In the genomic region with DNA sequence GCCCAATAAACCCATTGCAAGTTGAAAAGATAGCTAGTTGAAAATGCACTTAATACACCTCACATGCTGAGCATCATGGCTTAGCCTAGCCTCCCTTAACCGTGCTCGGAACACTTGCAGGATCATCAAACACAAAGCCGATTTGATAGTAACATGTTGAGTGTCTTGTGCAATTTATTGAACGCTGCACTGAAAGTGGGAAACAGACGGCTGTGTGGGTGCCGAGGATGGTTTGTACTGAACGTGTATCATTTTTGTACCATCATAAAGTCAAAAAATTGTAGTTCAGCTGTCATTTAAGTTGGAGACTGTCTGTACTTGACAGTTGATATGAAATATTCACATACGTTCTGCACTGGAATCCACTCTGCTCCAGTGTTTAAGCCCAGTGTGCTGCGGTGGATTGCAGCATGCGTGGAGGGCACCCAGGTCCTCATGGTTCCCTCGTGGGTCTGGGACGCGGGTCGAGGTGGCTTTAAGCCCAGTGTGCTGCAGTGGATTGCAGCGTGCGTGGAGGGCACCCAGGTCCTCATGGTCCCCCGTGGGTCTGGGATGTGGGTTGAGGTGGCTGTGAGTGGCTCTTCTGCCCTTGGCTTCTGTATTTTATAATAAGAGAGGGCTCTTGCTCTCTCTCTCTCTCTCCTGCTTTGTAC, we compare ENCODE assay signal across 1 cellular context.
TF ChIP-seq lines count a peak whose summit lies in the region.

No MANE protein-coding gene starts in this region.

TF ChIP-seq in IMR-90, 13 proteins besides CTCF, POLR2A, EP300 and RAD21 (continued from another document):
- TF ChIP-seq, protein P1, sequence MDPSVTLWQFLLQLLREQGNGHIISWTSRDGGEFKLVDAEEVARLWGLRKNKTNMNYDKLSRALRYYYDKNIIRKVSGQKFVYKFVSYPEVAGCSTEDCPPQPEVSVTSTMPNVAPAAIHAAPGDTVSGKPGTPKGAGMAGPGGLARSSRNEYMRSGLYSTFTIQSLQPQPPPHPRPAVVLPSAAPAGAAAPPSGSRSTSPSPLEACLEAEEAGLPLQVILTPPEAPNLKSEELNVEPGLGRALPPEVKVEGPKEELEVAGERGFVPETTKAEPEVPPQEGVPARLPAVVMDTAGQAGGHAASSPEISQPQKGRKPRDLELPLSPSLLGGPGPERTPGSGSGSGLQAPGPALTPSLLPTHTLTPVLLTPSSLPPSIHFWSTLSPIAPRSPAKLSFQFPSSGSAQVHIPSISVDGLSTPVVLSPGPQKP (IDR thresholded peaks at IDR 0.05; ENCODE audit: borderline replicate concordance, low read depth, low read length) = no peak
- TF ChIP-seq BHLHE40 (IDR thresholded peaks at IDR 0.05; ENCODE audit: low read depth, low read length) (no peak), CHD1 (IDR thresholded peaks at IDR 0.05; ENCODE audit: low read depth, low read length) (no peak), FOS (IDR thresholded peaks at IDR 0.05; ENCODE audit: low read depth, low read length) (no peak), SMC3 (IDR thresholded peaks at IDR 0.05; ENCODE audit: low read depth, low read length) (no peak)
- TF ChIP-seq, protein P2, sequence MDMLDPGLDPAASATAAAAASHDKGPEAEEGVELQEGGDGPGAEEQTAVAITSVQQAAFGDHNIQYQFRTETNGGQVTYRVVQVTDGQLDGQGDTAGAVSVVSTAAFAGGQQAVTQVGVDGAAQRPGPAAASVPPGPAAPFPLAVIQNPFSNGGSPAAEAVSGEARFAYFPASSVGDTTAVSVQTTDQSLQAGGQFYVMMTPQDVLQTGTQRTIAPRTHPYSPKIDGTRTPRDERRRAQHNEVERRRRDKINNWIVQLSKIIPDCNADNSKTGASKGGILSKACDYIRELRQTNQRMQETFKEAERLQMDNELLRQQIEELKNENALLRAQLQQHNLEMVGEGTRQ (IDR thresholded peaks at IDR 0.05; ENCODE audit: low read depth, low read length) = no peak
